ENCODE assay signal across 35 cellular contexts in the genomic region with DNA sequence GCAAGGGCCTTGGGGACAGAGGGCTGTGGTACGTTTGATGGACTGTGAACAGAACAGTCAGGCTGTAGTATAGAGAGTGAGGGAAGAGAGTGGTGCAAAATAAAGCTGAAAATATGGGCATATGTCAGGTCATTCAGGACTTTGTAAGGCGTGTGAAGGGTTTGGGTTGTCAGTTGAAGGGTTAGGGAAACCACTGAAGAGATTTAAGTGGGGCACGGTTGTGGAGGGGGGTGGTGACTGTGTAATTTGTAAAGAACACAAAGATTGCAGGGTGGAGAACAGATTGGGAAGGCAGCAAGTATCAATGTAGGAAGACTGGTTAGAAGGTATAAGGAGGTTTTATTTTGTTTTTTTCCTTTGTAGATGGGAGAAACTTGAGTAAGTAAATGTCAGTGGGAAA.
"Had no signal": no experiment of that assay in that cellular context is flagged by ENCODE, and none has a peak within 500 bp of the region (broad histone marks: within the 10 kb centered on the region; RNA-seq: fewer than 3 reads in every experiment).

No MANE protein-coding gene starts in this region.

- H3K27me3 Mint-ChIP-seq: activated B cell treated with CpG ODN at 0.5 μM for 24 hours; activated CD4-positive, alpha-beta memory T cell treated with anti-CD3 and anti-CD28 coated beads for 36 hours; activated CD8-positive, alpha-beta T cell treated with anti-CD3 and anti-CD28 coated beads for 36 hours; activated naive CD8-positive, alpha-beta T cell treated with anti-CD3 and anti-CD28 coated beads for 36 hours; activated T-helper 17 cell treated with anti-CD3 and anti-CD28 coated beads, Interleukin-2, amount 50 U/mL, for 72 hours; brain; central memory CD8-positive, alpha-beta T cell had no signal

- H3K27ac Mint-ChIP-seq: activated B cell treated with CpG ODN at 0.5 μM for 24 hours; activated CD4-positive, alpha-beta memory T cell treated with anti-CD3 and anti-CD28 coated beads for 36 hours; activated CD4-positive, alpha-beta T cell treated with anti-CD3 and anti-CD28 coated beads, Interleukin-2, amount 10 ng/mL, durations not matched to agents 24 days and 14 days; activated CD8-positive, alpha-beta T cell treated with anti-CD3 and anti-CD28 coated beads for 36 hours; activated naive CD4-positive, alpha-beta T cell treated with anti-CD3 and anti-CD28 coated beads for 36 hours; activated naive CD4-positive, alpha-beta T cell treated with anti-CD3 and anti-CD28 coated beads, Interleukin-2, amount 50 U/mL, for 72 hours; activated naive CD8-positive, alpha-beta T cell treated with anti-CD3 and anti-CD28 coated beads for 36 hours; activated T-cell treated with anti-CD3 and anti-CD28 coated beads, Interleukin-2, amount 50 U/mL, for 72 hours; activated T-helper 1 cell treated with anti-CD3 and anti-CD28 coated beads, Interleukin-12 subunit alpha, Interleukin-12 subunit beta, Interleukin-2, Interleukin-4 antibody, amounts not matched to agents 30 ng/mL and 10 ng/mL and 1 ng/mL, durations not matched to agents 14 hours and 24 hours and 36 hours; activated T-helper 17 cell treated with anti-CD3 and anti-CD28 coated beads, Interleukin-2, amount 50 U/mL, for 72 hours; brain; T-helper 1 cell treated with Interleukin-12 subunit alpha and Interleukin-12 subunit beta and Interleukin-4 antibody, amounts not matched to agents 30 μg/mL and 1 μg/mL, for 36 hours; T-helper 2 cell treated with Interferon-gamma antibody and Interleukin-4, amounts not matched to agents 5 μg/mL and 100 μg/mL, for 36 hours had no signal

- H3K27me3 ChIP-seq: adrenal gland, cardiac muscle cell had no signal

- H3K4me3 Mint-ChIP-seq: activated B cell treated with CpG ODN at 0.5 μM for 24 hours; activated CD4-positive, alpha-beta memory T cell treated with anti-CD3 and anti-CD28 coated beads for 36 hours; activated CD4-positive, alpha-beta T cell treated with anti-CD3 and anti-CD28 coated beads, Interleukin-2, amount 10 ng/mL, durations not matched to agents 24 days and 14 days; activated CD8-positive, alpha-beta T cell treated with anti-CD3 and anti-CD28 coated beads for 36 hours; activated naive CD4-positive, alpha-beta T cell treated with anti-CD3 and anti-CD28 coated beads for 36 hours; activated naive CD8-positive, alpha-beta T cell treated with anti-CD3 and anti-CD28 coated beads for 36 hours; activated T-cell treated with anti-CD3 and anti-CD28 coated beads, Interleukin-2, amount 50 U/mL, for 4 hours; activated T-cell treated with anti-CD3 and anti-CD28 coated beads, Interleukin-2, amount 50 U/mL, for 72 hours; activated T-helper 1 cell treated with anti-CD3 and anti-CD28 coated beads, Interleukin-12 subunit alpha, Interleukin-12 subunit beta, Interleukin-2, Interleukin-4 antibody, amounts not matched to agents 30 ng/mL and 10 ng/mL and 1 ng/mL, durations not matched to agents 14 hours and 24 hours and 36 hours; activated T-helper 17 cell treated with anti-CD3 and anti-CD28 coated beads, Interleukin-2, amount 50 U/mL, for 72 hours; brain; central memory CD8-positive, alpha-beta T cell; T-helper 1 cell treated with Interleukin-12 subunit alpha and Interleukin-12 subunit beta and Interleukin-4 antibody, amounts not matched to agents 30 μg/mL and 1 μg/mL, for 36 hours; T-helper 2 cell treated with Interferon-gamma antibody and Interleukin-4, amounts not matched to agents 5 μg/mL and 100 μg/mL, for 36 hours had no signal

- H3K4me1 Mint-ChIP-seq: activated B cell treated with CpG ODN at 0.5 μM for 24 hours; activated CD4-positive, alpha-beta T cell treated with anti-CD3 and anti-CD28 coated beads, Interleukin-2, amount 10 ng/mL, durations not matched to agents 24 days and 14 days; activated naive CD8-positive, alpha-beta T cell treated with anti-CD3 and anti-CD28 coated beads for 36 hours; activated T-helper 17 cell treated with anti-CD3 and anti-CD28 coated beads, Interleukin-2, amount 50 U/mL, for 72 hours; brain; central memory CD8-positive, alpha-beta T cell had no signal

- H3K27ac ChIP-seq: adrenal gland, cardiac muscle cell, VCaP had no signal

- H3K9me3 ChIP-seq: adrenal gland had no signal

- H3K9me3 Mint-ChIP-seq: activated B cell treated with CpG ODN at 0.5 μM for 24 hours; activated CD4-positive, alpha-beta memory T cell treated with anti-CD3 and anti-CD28 coated beads for 36 hours; activated CD4-positive, alpha-beta T cell treated with anti-CD3 and anti-CD28 coated beads, Interleukin-2, amount 10 ng/mL, durations not matched to agents 24 days and 14 days; activated CD8-positive, alpha-beta T cell treated with anti-CD3 and anti-CD28 coated beads for 36 hours; activated naive CD4-positive, alpha-beta T cell treated with anti-CD3 and anti-CD28 coated beads for 36 hours; activated naive CD4-positive, alpha-beta T cell treated with anti-CD3 and anti-CD28 coated beads, Interleukin-2, amount 50 U/mL, for 72 hours; activated naive CD8-positive, alpha-beta T cell treated with anti-CD3 and anti-CD28 coated beads for 36 hours; activated T-cell treated with anti-CD3 and anti-CD28 coated beads, Interleukin-2, amount 50 U/mL, for 4 hours; activated T-cell treated with anti-CD3 and anti-CD28 coated beads, Interleukin-2, amount 50 U/mL, for 72 hours; activated T-helper 1 cell treated with anti-CD3 and anti-CD28 coated beads, Interleukin-12 subunit alpha, Interleukin-12 subunit beta, Interleukin-2, Interleukin-4 antibody, amounts not matched to agents 30 ng/mL and 10 ng/mL and 1 ng/mL, durations not matched to agents 14 hours and 24 hours and 36 hours; activated T-helper 17 cell treated with anti-CD3 and anti-CD28 coated beads, Interleukin-2, amount 50 U/mL, for 72 hours; brain; central memory CD8-positive, alpha-beta T cell; T-helper 1 cell treated with Interleukin-12 subunit alpha and Interleukin-12 subunit beta and Interleukin-4 antibody, amounts not matched to agents 30 μg/mL and 1 μg/mL, for 36 hours; T-helper 2 cell treated with Interferon-gamma antibody and Interleukin-4, amounts not matched to agents 5 μg/mL and 100 μg/mL, for 36 hours had no signal

- H3K4me1 ChIP-seq: adrenal gland had no signal

- ATAC-seq: activated CD8-positive, alpha-beta T cell treated with anti-CD3 and anti-CD28 coated beads for 36 hours; activated naive CD4-positive, alpha-beta T cell treated with anti-CD3 and anti-CD28 coated beads, Interleukin-2, amount 50 U/mL, for 72 hours; activated T-cell treated with anti-CD3 and anti-CD28 coated beads, Interleukin-2, amount 50 U/mL, for 4 hours; activated T-cell treated with anti-CD3 and anti-CD28 coated beads, Interleukin-2, amount 50 U/mL, for 72 hours; activated T-helper 17 cell treated with anti-CD3 and anti-CD28 coated beads, Interleukin-2, amount 50 U/mL, for 72 hours had no signal

- DNase-seq: activated B cell treated with CpG ODN at 0.5 μM for 24 hours; activated CD4-positive, alpha-beta memory T cell treated with anti-CD3 and anti-CD28 coated beads for 36 hours; activated CD4-positive, alpha-beta T cell treated with anti-CD3 and anti-CD28 coated beads for 4 hours; activated CD4-positive, alpha-beta T cell treated with anti-CD3 and anti-CD28 coated beads, Interleukin-2, amount 10 ng/mL, durations not matched to agents 24 days and 14 days; activated CD4-positive, alpha-beta T cell treated with anti-CD3 and anti-CD28 coated beads, Interleukin-2, amount 50 U/mL, for 1 hour; activated CD4-positive, alpha-beta T cell treated with anti-CD3 and anti-CD28 coated beads, Interleukin-2, amount 50 U/mL, for 4 hours; activated CD4-positive, CD25-positive, alpha-beta regulatory T cell treated with anti-CD3 and anti-CD28 coated beads, Interleukin-2, amount 50 U/mL, for 72 hours; activated CD8-positive, alpha-beta memory T cell treated with anti-CD3 and anti-CD28 coated beads, Interleukin-2, amount 50 U/mL, for 4 hours; activated CD8-positive, alpha-beta T cell treated with anti-CD3 and anti-CD28 coated beads for 36 hours; activated effector memory CD4-positive, alpha-beta T cell treated with anti-CD3 and anti-CD28 coated beads, Interleukin-2, amount 50 U/mL, for 16 hours; activated gamma-delta T cell treated with Interleukin-2 at 50 U/mL for 16 hours; activated naive CD4-positive, alpha-beta T cell; activated naive CD4-positive, alpha-beta T cell treated with anti-CD3 and anti-CD28 coated beads for 36 hours; activated naive CD4-positive, alpha-beta T cell treated with anti-CD3 and anti-CD28 coated beads, Interleukin-2, amount 50 U/mL, for 16 hours; activated naive CD8-positive, alpha-beta T cell treated with anti-CD3 and anti-CD28 coated beads for 36 hours; activated T-cell treated with anti-CD3 and anti-CD28 coated beads for 4 hours; activated T-cell treated with anti-CD3 and anti-CD28 coated beads, Interleukin-2, amount 50 U/mL, for 1 hour; activated T-cell treated with anti-CD3 and anti-CD28 coated beads, Interleukin-2, amount 50 U/mL, for 4 hours; activated T-cell treated with anti-CD3 and anti-CD28 coated beads, Interleukin-2, amount 50 U/mL, for 72 hours; adrenal gland; amniotic stem cell; aorta; caudate nucleus; cerebellar nuclear complex; T-helper 2 cell; T-helper 9 cell had no signal

- H3K36me3 ChIP-seq: adrenal gland, cardiac muscle cell had no signal

- H3K36me3 Mint-ChIP-seq: activated CD4-positive, alpha-beta memory T cell treated with anti-CD3 and anti-CD28 coated beads for 36 hours; activated naive CD4-positive, alpha-beta T cell treated with anti-CD3 and anti-CD28 coated beads, Interleukin-2, amount 50 U/mL, for 72 hours; activated naive CD8-positive, alpha-beta T cell treated with anti-CD3 and anti-CD28 coated beads for 36 hours; brain had no signal

- H3K4me3 ChIP-seq: adrenal gland, cardiac muscle cell had no signal
